2 cellular contexts compared by ENCODE assay signal in the genomic region with DNA sequence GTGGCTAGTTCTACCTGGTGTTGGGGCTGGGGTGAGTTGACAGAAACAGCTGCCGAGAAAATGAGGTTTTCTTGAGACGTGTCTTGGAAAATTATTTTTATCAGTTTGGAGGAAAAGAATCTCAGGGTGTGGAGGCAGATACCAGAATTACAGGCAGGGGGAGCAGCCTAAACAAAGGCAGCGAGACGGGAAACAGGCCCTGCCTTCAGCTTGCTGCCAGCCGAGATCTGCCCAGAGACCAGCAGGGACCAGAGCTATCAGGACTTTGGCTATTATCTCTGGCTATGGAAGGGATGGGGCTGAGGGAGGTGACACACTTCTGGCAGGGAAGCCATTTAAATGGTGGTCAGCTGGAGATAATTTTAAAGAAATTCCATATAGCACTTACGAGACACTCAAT.
TF ChIP-seq lines count a peak whose summit lies in the region.

No MANE protein-coding gene starts in this region.

TF ChIP-seq in SK-N-SH treated with all-trans-retinoic acid at 6 μM for 48 hours, 23 proteins besides CTCF, POLR2A, EP300 and RAD21:
- TF ChIP-seq, protein P1, sequence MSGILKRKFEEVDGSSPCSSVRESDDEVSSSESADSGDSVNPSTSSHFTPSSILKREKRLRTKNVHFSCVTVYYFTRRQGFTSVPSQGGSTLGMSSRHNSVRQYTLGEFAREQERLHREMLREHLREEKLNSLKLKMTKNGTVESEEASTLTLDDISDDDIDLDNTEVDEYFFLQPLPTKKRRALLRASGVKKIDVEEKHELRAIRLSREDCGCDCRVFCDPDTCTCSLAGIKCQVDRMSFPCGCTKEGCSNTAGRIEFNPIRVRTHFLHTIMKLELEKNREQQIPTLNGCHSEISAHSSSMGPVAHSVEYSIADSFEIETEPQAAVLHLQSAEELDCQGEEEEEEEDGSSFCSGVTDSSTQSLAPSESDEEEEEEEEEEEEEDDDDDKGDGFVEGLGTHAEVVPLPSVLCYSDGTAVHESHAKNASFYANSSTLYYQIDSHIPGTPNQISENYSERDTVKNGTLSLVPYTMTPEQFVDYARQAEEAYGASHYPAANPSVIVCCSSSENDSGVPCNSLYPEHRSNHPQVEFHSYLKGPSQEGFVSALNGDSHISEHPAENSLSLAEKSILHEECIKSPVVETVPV (CRISPR knock-in tag; IDR thresholded peaks at IDR 0.05): no peak
- TF ChIP-seq RARB (CRISPR knock-in tag; IDR thresholded peaks at IDR 0.05): no peak
- TF ChIP-seq, protein P2, sequence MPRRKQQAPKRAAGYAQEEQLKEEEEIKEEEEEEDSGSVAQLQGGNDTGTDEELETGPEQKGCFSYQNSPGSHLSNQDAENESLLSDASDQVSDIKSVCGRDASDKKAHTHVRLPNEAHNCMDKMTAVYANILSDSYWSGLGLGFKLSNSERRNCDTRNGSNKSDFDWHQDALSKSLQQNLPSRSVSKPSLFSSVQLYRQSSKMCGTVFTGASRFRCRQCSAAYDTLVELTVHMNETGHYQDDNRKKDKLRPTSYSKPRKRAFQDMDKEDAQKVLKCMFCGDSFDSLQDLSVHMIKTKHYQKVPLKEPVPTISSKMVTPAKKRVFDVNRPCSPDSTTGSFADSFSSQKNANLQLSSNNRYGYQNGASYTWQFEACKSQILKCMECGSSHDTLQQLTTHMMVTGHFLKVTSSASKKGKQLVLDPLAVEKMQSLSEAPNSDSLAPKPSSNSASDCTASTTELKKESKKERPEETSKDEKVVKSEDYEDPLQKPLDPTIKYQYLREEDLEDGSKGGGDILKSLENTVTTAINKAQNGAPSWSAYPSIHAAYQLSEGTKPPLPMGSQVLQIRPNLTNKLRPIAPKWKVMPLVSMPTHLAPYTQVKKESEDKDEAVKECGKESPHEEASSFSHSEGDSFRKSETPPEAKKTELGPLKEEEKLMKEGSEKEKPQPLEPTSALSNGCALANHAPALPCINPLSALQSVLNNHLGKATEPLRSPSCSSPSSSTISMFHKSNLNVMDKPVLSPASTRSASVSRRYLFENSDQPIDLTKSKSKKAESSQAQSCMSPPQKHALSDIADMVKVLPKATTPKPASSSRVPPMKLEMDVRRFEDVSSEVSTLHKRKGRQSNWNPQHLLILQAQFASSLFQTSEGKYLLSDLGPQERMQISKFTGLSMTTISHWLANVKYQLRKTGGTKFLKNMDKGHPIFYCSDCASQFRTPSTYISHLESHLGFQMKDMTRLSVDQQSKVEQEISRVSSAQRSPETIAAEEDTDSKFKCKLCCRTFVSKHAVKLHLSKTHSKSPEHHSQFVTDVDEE (CRISPR knock-in tag; IDR thresholded peaks at IDR 0.05): no peak
- no peak for TF ChIP-seq GLIS3 (CRISPR knock-in tag; IDR thresholded peaks at IDR 0.05)
- no peak for TF ChIP-seq TCF4 (CRISPR knock-in tag; IDR thresholded peaks at IDR 0.05; ENCODE audit: borderline replicate concordance)
- TF ChIP-seq ZNF565 (CRISPR knock-in tag; conservative IDR thresholded peaks at IDR 0.05; ENCODE audit: low read depth): no peak
- TF ChIP-seq BACH2 (CRISPR knock-in tag; IDR thresholded peaks at IDR 0.05; ENCODE audit: borderline replicate concordance): no peak
- TF ChIP-seq ZC3H10 (CRISPR knock-in tag; IDR thresholded peaks at IDR 0.05): no peak
- TF ChIP-seq, protein P3, sequence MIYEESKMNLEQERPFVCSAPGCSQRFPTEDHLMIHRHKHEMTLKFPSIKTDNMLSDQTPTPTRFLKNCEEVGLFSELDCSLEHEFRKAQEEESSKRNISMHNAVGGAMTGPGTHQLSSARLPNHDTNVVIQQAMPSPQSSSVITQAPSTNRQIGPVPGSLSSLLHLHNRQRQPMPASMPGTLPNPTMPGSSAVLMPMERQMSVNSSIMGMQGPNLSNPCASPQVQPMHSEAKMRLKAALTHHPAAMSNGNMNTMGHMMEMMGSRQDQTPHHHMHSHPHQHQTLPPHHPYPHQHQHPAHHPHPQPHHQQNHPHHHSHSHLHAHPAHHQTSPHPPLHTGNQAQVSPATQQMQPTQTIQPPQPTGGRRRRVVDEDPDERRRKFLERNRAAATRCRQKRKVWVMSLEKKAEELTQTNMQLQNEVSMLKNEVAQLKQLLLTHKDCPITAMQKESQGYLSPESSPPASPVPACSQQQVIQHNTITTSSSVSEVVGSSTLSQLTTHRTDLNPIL (CRISPR knock-in tag; IDR thresholded peaks at IDR 0.05; ENCODE audit: low read depth): no peak
- no peak for TF ChIP-seq PPARA (CRISPR knock-in tag; IDR thresholded peaks at IDR 0.05; ENCODE audit: borderline replicate concordance)
- no peak for TF ChIP-seq ZNF8 (CRISPR knock-in tag; IDR thresholded peaks at IDR 0.05)
- TF ChIP-seq ZFP30 (CRISPR knock-in tag; IDR thresholded peaks at IDR 0.05): no peak
- no peak for TF ChIP-seq CSDC2 (CRISPR knock-in tag; IDR thresholded peaks at IDR 0.05)
- TF ChIP-seq TOX (CRISPR knock-in tag; IDR thresholded peaks at IDR 0.05; ENCODE audit: borderline replicate concordance): no peak
- no peak for TF ChIP-seq ARNTL (CRISPR knock-in tag; IDR thresholded peaks at IDR 0.05; ENCODE audit: borderline replicate concordance, low read depth)
- TF ChIP-seq, protein P4, sequence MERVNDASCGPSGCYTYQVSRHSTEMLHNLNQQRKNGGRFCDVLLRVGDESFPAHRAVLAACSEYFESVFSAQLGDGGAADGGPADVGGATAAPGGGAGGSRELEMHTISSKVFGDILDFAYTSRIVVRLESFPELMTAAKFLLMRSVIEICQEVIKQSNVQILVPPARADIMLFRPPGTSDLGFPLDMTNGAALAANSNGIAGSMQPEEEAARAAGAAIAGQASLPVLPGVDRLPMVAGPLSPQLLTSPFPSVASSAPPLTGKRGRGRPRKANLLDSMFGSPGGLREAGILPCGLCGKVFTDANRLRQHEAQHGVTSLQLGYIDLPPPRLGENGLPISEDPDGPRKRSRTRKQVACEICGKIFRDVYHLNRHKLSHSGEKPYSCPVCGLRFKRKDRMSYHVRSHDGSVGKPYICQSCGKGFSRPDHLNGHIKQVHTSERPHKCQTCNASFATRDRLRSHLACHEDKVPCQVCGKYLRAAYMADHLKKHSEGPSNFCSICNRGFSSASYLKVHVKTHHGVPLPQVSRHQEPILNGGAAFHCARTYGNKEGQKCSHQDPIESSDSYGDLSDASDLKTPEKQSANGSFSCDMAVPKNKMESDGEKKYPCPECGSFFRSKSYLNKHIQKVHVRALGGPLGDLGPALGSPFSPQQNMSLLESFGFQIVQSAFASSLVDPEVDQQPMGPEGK (CRISPR knock-in tag; IDR thresholded peaks at IDR 0.05; ENCODE audit: borderline replicate concordance): no peak
- TF ChIP-seq ZNF70 (CRISPR knock-in tag; IDR thresholded peaks at IDR 0.05): no peak
- no peak for TF ChIP-seq ZFP3 (CRISPR knock-in tag; IDR thresholded peaks at IDR 0.05)

TF ChIP-seq in SK-N-SH, 30 proteins besides CTCF, POLR2A, EP300 and RAD21 (continued from another document):
- TF ChIP-seq, protein P5, sequence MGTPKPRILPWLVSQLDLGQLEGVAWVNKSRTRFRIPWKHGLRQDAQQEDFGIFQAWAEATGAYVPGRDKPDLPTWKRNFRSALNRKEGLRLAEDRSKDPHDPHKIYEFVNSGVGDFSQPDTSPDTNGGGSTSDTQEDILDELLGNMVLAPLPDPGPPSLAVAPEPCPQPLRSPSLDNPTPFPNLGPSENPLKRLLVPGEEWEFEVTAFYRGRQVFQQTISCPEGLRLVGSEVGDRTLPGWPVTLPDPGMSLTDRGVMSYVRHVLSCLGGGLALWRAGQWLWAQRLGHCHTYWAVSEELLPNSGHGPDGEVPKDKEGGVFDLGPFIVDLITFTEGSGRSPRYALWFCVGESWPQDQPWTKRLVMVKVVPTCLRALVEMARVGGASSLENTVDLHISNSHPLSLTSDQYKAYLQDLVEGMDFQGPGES (IDR thresholded peaks at IDR 0.05; ENCODE audit: low read depth, low read length): no peak
- TF ChIP-seq FOXJ3 (CRISPR knock-in tag; IDR thresholded peaks at IDR 0.05) (no peak), TCF12 (IDR thresholded peaks at IDR 0.05) (no peak), FOSL2 (IDR thresholded peaks at IDR 0.05; ENCODE audit: borderline replicate concordance, low read depth) (no peak), JUND (IDR thresholded peaks at IDR 0.05) (no peak), FOXM1 (IDR thresholded peaks at IDR 0.05; ENCODE audit: low read depth) (no peak), MEF2A (IDR thresholded peaks at IDR 0.05; ENCODE audit: borderline replicate concordance, low read depth) (no peak), SIN3A (IDR thresholded peaks at IDR 0.05; ENCODE audit: borderline replicate concordance, low read depth, low read length) (no peak)
- TF ChIP-seq, protein P6, sequence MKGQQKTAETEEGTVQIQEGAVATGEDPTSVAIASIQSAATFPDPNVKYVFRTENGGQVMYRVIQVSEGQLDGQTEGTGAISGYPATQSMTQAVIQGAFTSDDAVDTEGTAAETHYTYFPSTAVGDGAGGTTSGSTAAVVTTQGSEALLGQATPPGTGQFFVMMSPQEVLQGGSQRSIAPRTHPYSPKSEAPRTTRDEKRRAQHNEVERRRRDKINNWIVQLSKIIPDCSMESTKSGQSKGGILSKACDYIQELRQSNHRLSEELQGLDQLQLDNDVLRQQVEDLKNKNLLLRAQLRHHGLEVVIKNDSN (IDR thresholded peaks at IDR 0.05; ENCODE audit: borderline replicate concordance, low read depth): no peak
- TF ChIP-seq, protein P7, sequence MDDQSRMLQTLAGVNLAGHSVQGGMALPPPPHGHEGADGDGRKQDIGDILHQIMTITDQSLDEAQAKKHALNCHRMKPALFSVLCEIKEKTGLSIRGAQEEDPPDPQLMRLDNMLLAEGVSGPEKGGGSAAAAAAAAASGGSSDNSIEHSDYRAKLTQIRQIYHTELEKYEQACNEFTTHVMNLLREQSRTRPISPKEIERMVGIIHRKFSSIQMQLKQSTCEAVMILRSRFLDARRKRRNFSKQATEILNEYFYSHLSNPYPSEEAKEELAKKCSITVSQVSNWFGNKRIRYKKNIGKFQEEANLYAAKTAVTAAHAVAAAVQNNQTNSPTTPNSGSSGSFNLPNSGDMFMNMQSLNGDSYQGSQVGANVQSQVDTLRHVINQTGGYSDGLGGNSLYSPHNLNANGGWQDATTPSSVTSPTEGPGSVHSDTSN (IDR thresholded peaks at IDR 0.05): no peak
TF ChIP-seq in SK-N-SH: peak in this region for 0.
